29 cellular contexts compared by ENCODE assay signal in genomic region chr9:119257592-119257991, GRCh38.
"Had no signal": no experiment of that assay in that cellular context is flagged by ENCODE, and none has a peak within 500 bp of the region (broad histone marks: within the 10 kb centered on the region; RNA-seq: fewer than 3 reads in every experiment).

No MANE protein-coding gene starts in this region.

- H3K36me3 ChIP-seq: neural progenitor cell, ovary, right lobe of liver, sigmoid colon, stomach, thoracic aorta, thyroid gland, tibial nerve, upper lobe of left lung, vagina had no signal

- H3K9me3 Mint-ChIP-seq: nephron, neural progenitor cell had no signal

- DNase-seq: natural killer cell; occipital lobe; ovary; posterior cingulate gyrus; psoas muscle; right cardiac atrium; right lobe of liver; sigmoid colon; small intestine; stimulated activated CD4-positive, alpha-beta T cell treated with anti-CD3 and anti-CD28 coated beads, Interleukin-15, amount 100 ng/mL, for 24 hours; stimulated activated CD4-positive, alpha-beta T cell treated with anti-CD3 and anti-CD28 coated beads, Interleukin-2, amount 100 ng/mL, for 24 hours; stimulated activated CD4-positive, alpha-beta T cell treated with anti-CD3 and anti-CD28 coated beads, Interleukin-2, amount 100 ng/mL, for 48 hours; stimulated activated CD4-positive, alpha-beta T cell treated with anti-CD3 and anti-CD28 coated beads, Interleukin-4, amount 100 ng/mL, for 24 hours; stimulated activated naive B cell treated with anti-CD40 and anti-IgM and Interleukin-4, amounts not matched to agents 10 μg/mL and 1 μg/mL and 100 μg/mL, for 72 hours; stimulated activated naive CD4-positive, alpha-beta T cell treated with Interleukin-2 at 50 U/mL for 16 hours; stomach; thyroid gland; trophoblast cell; upper lobe of left lung had no signal

- H3K4me3 ChIP-seq: neural progenitor cell, ovary, psoas muscle, right lobe of liver, sigmoid colon, stomach, thoracic aorta, thyroid gland, tibial nerve, upper lobe of left lung, vagina had no signal

- H3K27me3 Mint-ChIP-seq: stimulated activated naive B cell treated with anti-CD40 and anti-IgM and Interleukin-4, amounts not matched to agents 10 μg/mL and 1 μg/mL and 100 μg/mL, for 72 hours; stimulated activated naive CD8-positive, alpha-beta T cell treated with anti-CD3 and anti-CD28 coated beads, Interleukin-15, Interleukin-2, amounts not matched to agents 100 ng/mL and 50 ng/mL, for 24 hours had no signal

- H3K4me1 ChIP-seq: parathyroid adenoma, psoas muscle, right lobe of liver, sigmoid colon, stomach, thyroid gland, tibial nerve, upper lobe of left lung, vagina had no signal

- H3K9me3 ChIP-seq: psoas muscle, right lobe of liver, sigmoid colon, stomach, thoracic aorta, thyroid gland, tibial nerve, upper lobe of left lung, vagina had no signal

- H3K4me1 Mint-ChIP-seq: natural killer cell; nephron; stimulated activated effector memory CD8-positive, alpha-beta T cell treated with anti-CD3 and anti-CD28 coated beads, Interleukin-12 subunit alpha, Interleukin-12 subunit beta, amount 100 ng/mL, for 72 hours; stimulated activated naive B cell treated with anti-CD40 and anti-IgM and Interleukin-4, amounts not matched to agents 10 μg/mL and 1 μg/mL and 100 μg/mL, for 72 hours had no signal

- H2AFZ ChIP-seq: neural progenitor cell, parathyroid adenoma had no signal

- ATAC-seq: natural killer cell; psoas muscle; right cardiac atrium; right lobe of liver; stimulated activated effector memory CD8-positive, alpha-beta T cell treated with anti-CD3 and anti-CD28 coated beads, Interleukin-12 subunit alpha, Interleukin-12 subunit beta, amount 100 ng/mL, for 72 hours; stimulated activated naive B cell treated with anti-CD40 and anti-IgM and Interleukin-4, amounts not matched to agents 10 μg/mL and 1 μg/mL and 100 μg/mL, for 72 hours had no signal

- H3K27ac Mint-ChIP-seq: natural killer cell; nephron; neural progenitor cell; progenitor cell of endocrine pancreas; stimulated activated effector memory CD8-positive, alpha-beta T cell treated with anti-CD3 and anti-CD28 coated beads, Interleukin-12 subunit alpha, Interleukin-12 subunit beta, amount 100 ng/mL, for 72 hours; stimulated activated naive B cell treated with anti-CD40 and anti-IgM and Interleukin-4, amounts not matched to agents 10 μg/mL and 1 μg/mL and 100 μg/mL, for 72 hours; stimulated activated naive CD8-positive, alpha-beta T cell treated with anti-CD3 and anti-CD28 coated beads, Interleukin-15, Interleukin-2, amounts not matched to agents 100 ng/mL and 50 ng/mL, for 24 hours had no signal

- H3K4me3 Mint-ChIP-seq: natural killer cell; nephron; neural progenitor cell; stimulated activated effector memory CD8-positive, alpha-beta T cell treated with anti-CD3 and anti-CD28 coated beads, Interleukin-12 subunit alpha, Interleukin-12 subunit beta, amount 100 ng/mL, for 72 hours; stimulated activated naive B cell treated with anti-CD40 and anti-IgM and Interleukin-4, amounts not matched to agents 10 μg/mL and 1 μg/mL and 100 μg/mL, for 72 hours; stimulated activated naive CD8-positive, alpha-beta T cell treated with anti-CD3 and anti-CD28 coated beads, Interleukin-15, Interleukin-2, amounts not matched to agents 100 ng/mL and 50 ng/mL, for 24 hours had no signal

- H3K27ac ChIP-seq: neural progenitor cell, ovary, parathyroid adenoma, psoas muscle, right lobe of liver, sigmoid colon, stomach, thoracic aorta, thyroid gland, tibial nerve, upper lobe of left lung, vagina had no signal

- H3K27me3 ChIP-seq: neural progenitor cell, ovary, right lobe of liver, sigmoid colon, stomach, thyroid gland, tibial nerve, upper lobe of left lung, vagina had no signal

- H3K9ac ChIP-seq: neural progenitor cell, parathyroid adenoma had no signal

- H3K36me3 Mint-ChIP-seq: natural killer cell; neural progenitor cell; stimulated activated effector memory CD8-positive, alpha-beta T cell treated with anti-CD3 and anti-CD28 coated beads, Interleukin-12 subunit alpha, Interleukin-12 subunit beta, amount 100 ng/mL, for 72 hours; stimulated activated naive B cell treated with anti-CD40 and anti-IgM and Interleukin-4, amounts not matched to agents 10 μg/mL and 1 μg/mL and 100 μg/mL, for 72 hours had no signal

- H3K4me2 ChIP-seq: neural progenitor cell had no signal

- FAIRE-seq: small intestine, urothelium cell line had no signal

- H3K79me2 ChIP-seq: parathyroid adenoma had no signal
